In the genomic region with DNA sequence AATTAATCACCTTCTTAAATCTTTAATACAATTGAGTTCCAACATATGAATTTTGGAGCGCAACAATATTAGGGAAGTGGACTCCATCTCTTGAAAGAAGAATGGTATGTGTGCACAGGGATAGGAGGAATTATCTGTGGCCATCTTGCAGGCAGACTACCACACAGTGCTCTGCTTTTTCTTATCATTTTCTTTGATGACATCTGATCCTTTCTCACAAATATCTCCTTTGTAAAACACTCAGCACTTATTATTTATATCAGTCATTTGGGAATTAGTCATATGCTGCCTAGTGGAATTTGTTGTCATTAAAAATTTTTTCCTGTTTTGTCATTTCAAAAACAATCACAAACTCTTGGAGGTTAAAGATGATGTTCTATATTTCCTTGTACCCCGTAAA, we compare ENCODE assay signal across 22 cellular contexts.
"Had no signal": no experiment of that assay in that cellular context is flagged by ENCODE, and none has a peak within 500 bp of the region (broad histone marks: within the 10 kb centered on the region; RNA-seq: fewer than 3 reads in every experiment).

No MANE protein-coding gene starts in this region.

- H3K36me3 Mint-ChIP-seq: activated naive CD8-positive, alpha-beta T cell treated with anti-CD3 and anti-CD28 coated beads, Interleukin-2, amount 10 ng/mL, durations not matched to agents 7 days and 5 days had no signal

- H3K4me3 Mint-ChIP-seq: activated CD4-positive, alpha-beta T cell treated with anti-CD3 and anti-CD28 coated beads, Interleukin-2, amount 10 ng/mL, durations not matched to agents 24 days and 14 days; activated CD8-positive, alpha-beta T cell treated with anti-CD3 and anti-CD28 coated beads, Interleukin-2, amount 10 ng/mL, durations not matched to agents 7 days and 5 days; activated naive CD8-positive, alpha-beta T cell treated with anti-CD3 and anti-CD28 coated beads, Interleukin-2, amount 10 ng/mL, durations not matched to agents 7 days and 5 days; endodermal cell; nephron progenitor cell; T-helper 17 cell had no signal

- H3K4me1 Mint-ChIP-seq: activated CD4-positive, alpha-beta T cell treated with anti-CD3 and anti-CD28 coated beads, Interleukin-2, amount 10 ng/mL, durations not matched to agents 24 days and 14 days; activated naive CD8-positive, alpha-beta T cell treated with anti-CD3 and anti-CD28 coated beads, Interleukin-2, amount 10 ng/mL, durations not matched to agents 7 days and 5 days; nephron progenitor cell; T-helper 17 cell had no signal

- H3K4me3 ChIP-seq: hepatocyte, right atrium auricular region, tibial nerve, vagina had no signal

- H3K9me3 Mint-ChIP-seq: activated CD4-positive, alpha-beta T cell treated with anti-CD3 and anti-CD28 coated beads, Interleukin-2, amount 10 ng/mL, durations not matched to agents 24 days and 14 days; endodermal cell; nephron progenitor cell had no signal

- H3K27me3 Mint-ChIP-seq: activated CD4-positive, alpha-beta T cell treated with anti-CD3 and anti-CD28 coated beads, Interleukin-2, amount 10 ng/mL, durations not matched to agents 24 days and 14 days; activated naive CD8-positive, alpha-beta T cell treated with anti-CD3 and anti-CD28 coated beads, Interleukin-2, amount 10 ng/mL, durations not matched to agents 7 days and 5 days; T-helper 17 cell had no signal

- ATAC-seq: activated CD8-positive, alpha-beta T cell treated with anti-CD3 and anti-CD28 coated beads, Interleukin-2, amount 10 ng/mL, durations not matched to agents 7 days and 5 days; T-helper 17 cell had no signal

- H3K27ac Mint-ChIP-seq: activated CD4-positive, alpha-beta T cell treated with anti-CD3 and anti-CD28 coated beads, Interleukin-2, amount 10 ng/mL, durations not matched to agents 24 days and 14 days; activated CD8-positive, alpha-beta T cell treated with anti-CD3 and anti-CD28 coated beads, Interleukin-2, amount 10 ng/mL, durations not matched to agents 7 days and 5 days; activated naive CD8-positive, alpha-beta T cell treated with anti-CD3 and anti-CD28 coated beads, Interleukin-2, amount 10 ng/mL, durations not matched to agents 7 days and 5 days; endodermal cell; nephron progenitor cell; T-helper 17 cell had no signal

- DNase-seq: activated CD4-positive, alpha-beta T cell treated with anti-CD3 and anti-CD28 coated beads, Interleukin-2, amount 10 ng/mL, durations not matched to agents 24 days and 14 days; activated CD4-positive, CD25-positive, alpha-beta regulatory T cell; activated CD8-positive, alpha-beta memory T cell treated with anti-CD3 and anti-CD28 coated beads, Interleukin-2, amount 50 U/mL, for 4 hours; activated CD8-positive, alpha-beta T cell treated with anti-CD3 and anti-CD28 coated beads, Interleukin-2, amount 10 ng/mL, durations not matched to agents 7 days and 5 days; activated gamma-delta T cell treated with Interleukin-2 at 50 U/mL for 16 hours; activated naive CD8-positive, alpha-beta T cell treated with anti-CD3 and anti-CD28 coated beads, Interleukin-2, amount 10 ng/mL, durations not matched to agents 7 days and 5 days; activated T-cell treated with anti-CD3 and anti-CD28 coated beads, Interleukin-2, amount 50 U/mL, for 48 hours; aorta; endodermal cell; kidney; nephron progenitor cell; occipital lobe; small intestine; stimulated activated CD4-positive, alpha-beta T cell treated with anti-CD3 and anti-CD28 coated beads, Interleukin-4, amount 100 ng/mL, for 4 hours; stimulated activated CD8-positive, alpha-beta memory T cell treated with anti-CD3 and anti-CD28 coated beads, Interleukin-4, amount 100 ng/mL, for 48 hours; stimulated activated naive CD4-positive, alpha-beta T cell treated with Interleukin-2 at 50 U/mL for 16 hours; substantia nigra; T-helper 17 cell had no signal
